Comparison of ENCODE assay signal across 16 cellular contexts in genomic region chr1:39652105-39652504, GRCh38. TPM values are rescaled to one million over a fixed set of nuclear protein-coding genes. Genes with fewer than 3 reads are reported as not detected.
"Had no signal": no experiment of that assay in that cellular context is flagged by ENCODE, and none has a peak within 500 bp of the region (broad histone marks: within the 10 kb centered on the region; RNA-seq: fewer than 3 reads in every experiment).

No MANE protein-coding gene starts in this region.

- H3K36me3 Mint-ChIP-seq: immature natural killer cell, naive B cell had no signal

- H3K4me2 ChIP-seq: smooth muscle cell had no signal

- DNase-seq: activated B cell treated with CpG ODN at 0.5 μM for 24 hours; activated CD4-positive, alpha-beta T cell treated with anti-CD3 and anti-CD28 coated beads, Interleukin-2, amount 50 U/mL, for 1 hour; activated CD8-positive, alpha-beta memory T cell treated with anti-CD3 and anti-CD28 coated beads for 24 hours; activated naive CD4-positive, alpha-beta T cell treated with Interleukin-2 at 50 U/mL for 16 hours; activated naive CD8-positive, alpha-beta T cell treated with anti-CD3 and anti-CD28 coated beads, Interleukin-2, amount 50 U/mL, for 24 hours; immature natural killer cell; midbrain; naive B cell; SJCRH30; stimulated activated CD4-positive, alpha-beta T cell treated with anti-CD3 and anti-CD28 coated beads, Interleukin-4, amount 100 ng/mL, for 4 hours; stimulated activated CD8-positive, alpha-beta memory T cell treated with anti-CD3 and anti-CD28 coated beads, Interleukin-4, amount 100 ng/mL, for 48 hours; stimulated activated naive CD8-positive, alpha-beta T cell treated with anti-CD3 and anti-CD28 coated beads, Interleukin-15, Interleukin-2, amounts not matched to agents 100 U/mL and 50 U/mL, for 24 hours had no signal

- ATAC-seq: activated naive CD8-positive, alpha-beta T cell treated with anti-CD3 and anti-CD28 coated beads, Interleukin-2, amount 50 U/mL, for 24 hours; stimulated activated naive CD8-positive, alpha-beta T cell treated with anti-CD3 and anti-CD28 coated beads, Interleukin-15, Interleukin-2, amounts not matched to agents 100 U/mL and 50 U/mL, for 24 hours had no signal

- H3K27me3 ChIP-seq: SJCRH30, suprapubic skin had no signal

- H3K9me3 ChIP-seq: SJCRH30, suprapubic skin had no signal

- H3K27ac Mint-ChIP-seq: activated B cell treated with CpG ODN at 0.5 μM for 24 hours; activated naive CD8-positive, alpha-beta T cell treated with anti-CD3 and anti-CD28 coated beads, Interleukin-2, amount 50 U/mL, for 24 hours; immature natural killer cell; naive B cell had no signal

- H3K4me3 ChIP-seq: lung, SJCRH30, smooth muscle cell, suprapubic skin had no signal

- H3K4me1 Mint-ChIP-seq: activated naive CD8-positive, alpha-beta T cell treated with anti-CD3 and anti-CD28 coated beads, Interleukin-2, amount 50 U/mL, for 24 hours; immature natural killer cell had no signal

- H3K4me3 Mint-ChIP-seq: activated B cell treated with CpG ODN at 0.5 μM for 24 hours; activated naive CD8-positive, alpha-beta T cell treated with anti-CD3 and anti-CD28 coated beads, Interleukin-2, amount 50 U/mL, for 24 hours; immature natural killer cell; naive B cell had no signal

- H3K36me3 ChIP-seq: SJCRH30, suprapubic skin had no signal

- H3K27ac ChIP-seq: SJCRH30, suprapubic skin had no signal

- H3K9me3 Mint-ChIP-seq: activated B cell treated with CpG ODN at 0.5 μM for 24 hours; activated naive CD8-positive, alpha-beta T cell treated with anti-CD3 and anti-CD28 coated beads, Interleukin-2, amount 50 U/mL, for 24 hours; immature natural killer cell had no signal

RNA-seq across cellular contexts. Expression of gene HEYL, which starts 12.7 kb away (rescaled TPM):
- total RNA-seq: activated B cell treated with CpG ODN at 0.5 μM for 24 hours had no signal

RNA-seq across cellular contexts. Expression of gene NT5C1A, which starts 19.8 kb away (rescaled TPM):
- total RNA-seq: activated B cell treated with CpG ODN at 0.5 μM for 24 hours; lung; smooth muscle cell; suprapubic skin; T-helper 2 cell treated with Interferon-gamma antibody and Interleukin-4, amounts not matched to agents 100 ng/mL and 5 ng/mL, for 36 hours had no signal

RNA-seq across cellular contexts. Expression of gene HPCAL4, which starts 39.1 kb away (rescaled TPM):
- total RNA-seq: activated B cell treated with CpG ODN at 0.5 μM for 24 hours had no signal
